Comparison of ENCODE assay signal across 1 cellular context in genomic region chr2:191318729-191319078, GRCh38.
TF ChIP-seq lines count a peak whose summit lies in the region.

No MANE protein-coding gene starts in this region.

TF ChIP-seq in HepG2, 621 proteins besides CTCF, POLR2A, EP300 and RAD21 (continued from another document and continues in another):
- no peak for TF ChIP-seq AHDC1 (CRISPR knock-in tag; IDR thresholded peaks at IDR 0.05; ENCODE audit: borderline replicate concordance)
- no peak for TF ChIP-seq ZBTB7A (CRISPR knock-in tag; IDR thresholded peaks at IDR 0.05)
- TF ChIP-seq FIP1L1 (IDR thresholded peaks at IDR 0.05; ENCODE audit: borderline replicate concordance, insufficient read depth, low read depth, low read length), result no peak
- no peak for TF ChIP-seq ZNF761 (CRISPR knock-in tag; conservative IDR thresholded peaks at IDR 0.05)
- TF ChIP-seq ZNF784 (CRISPR knock-in tag; IDR thresholded peaks at IDR 0.05; ENCODE audit: borderline replicate concordance), result no peak
- TF ChIP-seq ZBTB7B (CRISPR knock-in tag; IDR thresholded peaks at IDR 0.05), result no peak
- TF ChIP-seq FOSL1 (CRISPR knock-in tag; IDR thresholded peaks at IDR 0.05; ENCODE audit: borderline replicate concordance), result no peak
- no peak for TF ChIP-seq RERE (CRISPR knock-in tag; IDR thresholded peaks at IDR 0.05; ENCODE audit: low read depth)
- peak; percentile 44; the same call in 1 of the 2 replicates for TF ChIP-seq HOXA3 (CRISPR knock-in tag; IDR thresholded peaks at IDR 0.05)
- no peak for TF ChIP-seq KDM4B (CRISPR knock-in tag; IDR thresholded peaks at IDR 0.05)
- TF ChIP-seq ZSCAN30 (CRISPR knock-in tag; IDR thresholded peaks at IDR 0.05), result no peak
- TF ChIP-seq ZNF281 (CRISPR knock-in tag; IDR thresholded peaks at IDR 0.05; ENCODE audit: borderline replicate concordance), result no peak
- TF ChIP-seq ZBTB14 (CRISPR knock-in tag; IDR thresholded peaks at IDR 0.05), result no peak
- TF ChIP-seq KLF13 (CRISPR knock-in tag; IDR thresholded peaks at IDR 0.05), result no peak
- no peak for TF ChIP-seq NR2C2 (CRISPR knock-in tag; IDR thresholded peaks at IDR 0.05; ENCODE audit: borderline replicate concordance)
- TF ChIP-seq ZBTB21 (CRISPR knock-in tag; IDR thresholded peaks at IDR 0.05), result no peak
- TF ChIP-seq ZNF225 (CRISPR knock-in tag; IDR thresholded peaks at IDR 0.05), result no peak
- TF ChIP-seq ZNF556 (CRISPR knock-in tag; IDR thresholded peaks at IDR 0.05; ENCODE audit: borderline replicate concordance), result no peak
- no peak for TF ChIP-seq POLR2AphosphoS2 (IDR thresholded peaks at IDR 0.05; ENCODE audit: low read depth, low read length)
- TF ChIP-seq MXD1 (CRISPR knock-in tag; IDR thresholded peaks at IDR 0.05), result no peak
- TF ChIP-seq ZFP90 (CRISPR knock-in tag; IDR thresholded peaks at IDR 0.05; ENCODE audit: borderline replicate concordance), result no peak; the same call in 1 of the 2 replicates
- TF ChIP-seq PAF1 (CRISPR knock-in tag; IDR thresholded peaks at IDR 0.05), result no peak
- TF ChIP-seq ZNF569 (CRISPR knock-in tag; IDR thresholded peaks at IDR 0.05; ENCODE audit: borderline replicate concordance), result no peak
- TF ChIP-seq ZSCAN22 (CRISPR knock-in tag; IDR thresholded peaks at IDR 0.05), result no peak
- TF ChIP-seq ZNF414 (CRISPR knock-in tag; IDR thresholded peaks at IDR 0.05), result no peak
- TF ChIP-seq ARID2 (CRISPR knock-in tag; IDR thresholded peaks at IDR 0.05; ENCODE audit: borderline replicate concordance), result peak; percentile 61; the same call in 1 of the 2 replicates
- no peak for TF ChIP-seq ZNF143 (CRISPR knock-in tag; IDR thresholded peaks at IDR 0.05)
- TF ChIP-seq DNMT1 (CRISPR knock-in tag; IDR thresholded peaks at IDR 0.05), result no peak
- no peak for TF ChIP-seq ZBTB44 (CRISPR knock-in tag; IDR thresholded peaks at IDR 0.05)
- TF ChIP-seq ZNF891 (CRISPR knock-in tag; IDR thresholded peaks at IDR 0.05), result no peak
- no peak for TF ChIP-seq ZFP1 (CRISPR knock-in tag; IDR thresholded peaks at IDR 0.05)
- TF ChIP-seq GABPA (IDR thresholded peaks at IDR 0.05; ENCODE audit: low read depth, low read length), result no peak
- no peak for TF ChIP-seq GABPA (CRISPR knock-in tag; IDR thresholded peaks at IDR 0.05; ENCODE audit: low read depth)
- no peak; the same call in 1 of the 2 replicates for TF ChIP-seq ZMYM3 (CRISPR knock-in tag; IDR thresholded peaks at IDR 0.05)
- no peak for TF ChIP-seq MTF1 (CRISPR knock-in tag; IDR thresholded peaks at IDR 0.05)
- TF ChIP-seq MAFK (conservative IDR thresholded peaks at IDR 0.05 in 1 of 2, IDR thresholded peaks at IDR 0.05 in 1 of 2; ENCODE audit: low read length in 2 of 2), result peak in 1 of 2 experiments; percentile 72; a peak in 2 of 4 replicates
- TF ChIP-seq RBM39 (IDR thresholded peaks at IDR 0.05; ENCODE audit: low read depth, low read length, poor library complexity, severe bottlenecking), result no peak
- no peak for TF ChIP-seq U2AF2 (IDR thresholded peaks at IDR 0.05; ENCODE audit: low read depth, low read length)
- no peak for TF ChIP-seq ZNF800 (CRISPR knock-in tag; IDR thresholded peaks at IDR 0.05)
